8 cellular contexts compared by ENCODE assay signal in genomic region chr21:34974162-34974981, GRCh38.
DNase-seq lines count a peak whose midpoint lies in the region; ATAC-seq, FAIRE-seq and TF ChIP-seq lines count a peak whose summit lies in the region.

No MANE protein-coding gene starts in this region.

- intact Hi-C loops in HepG2 (cut with micrococcal nuclease; ENCODE audit: unreplicated experiment), result no loop called here
- intact Hi-C loops in left ventricle myocardium inferior (cut with micrococcal nuclease), result no loop called here
- intact Hi-C loops in stomach (cut with DNase I; ENCODE audit: low total_unique reads), result no loop called here

- peak overlapping the region; percentile 48 for H3K4me2 ChIP-seq in HepG2 (ENCODE audit: low read depth, low read length)

- H3K9ac ChIP-seq in HepG2 (ENCODE audit: insufficient read depth, low read depth, low read length), result peak overlapping the region; percentile 41; the same call in 1 of the 2 replicates

- H3K4me1 ChIP-seq in HepG2 (ENCODE audit: insufficient read depth, low read length) (peaks cover 29% of the 10 kb centered on the region), left ventricle myocardium inferior (no peaks in the 10 kb centered on the region), stomach (peaks cover 0 to 5% (median 2%) of the 10 kb centered on the region in 4 donors)

- ATAC-seq in GM18867 (IDR thresholded peaks at IDR 0.05; ENCODE audit: unreplicated experiment) (peak; percentile 93), HG02870 (IDR thresholded peaks at IDR 0.05; ENCODE audit: unreplicated experiment) (peak; percentile 77), HepG2 (peak; percentile 94)

- no TSS peak for BruUV-seq in HepG2 (replicated peaks; lab: Mats Ljungman, UMichigan)

- no peaks in the 10 kb centered on the region for H3K79me2 ChIP-seq in HepG2 (ENCODE audit: insufficient read depth, low read length)

- no peak overlapping the region for H3K27ac ChIP-seq in HepG2 (ENCODE audit: extremely low read length, insufficient read depth, low read length)
- no peak overlapping the region for H3K27ac ChIP-seq in left ventricle myocardium inferior (replicated peaks)
- H3K27ac ChIP-seq in stomach, result no peak overlapping the region

- peaks cover 76% of the 10 kb centered on the region for H3K4me1 Mint-ChIP-seq in T-helper 2 cell treated with Interferon-gamma antibody and Interleukin-4, amounts not matched to agents 5 μg/mL and 100 μg/mL, for 36 hours (ENCODE audit: low read depth)

- peaks cover 55% of the 10 kb centered on the region for H3K36me3 Mint-ChIP-seq in T-helper 2 cell treated with Interferon-gamma antibody and Interleukin-4, amounts not matched to agents 5 μg/mL and 100 μg/mL, for 36 hours (ENCODE audit: low read depth)

- no peaks in the 10 kb centered on the region for H3K27me3 Mint-ChIP-seq in T-helper 2 cell treated with Interferon-gamma antibody and Interleukin-4, amounts not matched to agents 5 μg/mL and 100 μg/mL, for 36 hours (ENCODE audit: low read depth)

- DNase-seq in T-helper 2 cell treated with Interferon-gamma antibody and Interleukin-4, amounts not matched to agents 5 μg/mL and 100 μg/mL, for 36 hours (ENCODE audit: low spot score), result peak; percentile 71
- DNase-seq in HepG2 (ENCODE audit: low spot score) (peak; percentile 46), left ventricle myocardium inferior (no peak), kidney glomerular epithelial cell (lab: John Stamatoyannopoulos, UW) (no peak), NCI-H2196 treated with DMSO at 0.1 percent for 48 hours (lab: John Stamatoyannopoulos, UW; ENCODE audit: unreplicated experiment) (no peak), stomach (no peak)

- FAIRE-seq in HepG2 (lab: Jason Lieb, UNC), result peak; percentile 70

- TF ChIP-seq POLR2A in HepG2 (IDR thresholded peaks at IDR 0.05; ENCODE audit: insufficient read depth in 1 of 2, low read depth in 2 of 2, low read length in 2 of 2) (no peak), stomach (IDR thresholded peaks at IDR 0.05) (no peak)

- TF ChIP-seq EP300 in HepG2 (IDR thresholded peaks at IDR 0.05; ENCODE audit: low read depth in 2 of 2, low read length in 2 of 2) (no peak), HepG2 (CRISPR knock-in tag; IDR thresholded peaks at IDR 0.05; ENCODE audit: borderline replicate concordance) (no peak), stomach (IDR thresholded peaks at IDR 0.05) (no peak)

- WGBS in HepG2 (ENCODE audit: low lambda C conversion rate), result 45% methylated on average over 11 of the region's 11 CpGs
- WGBS in stomach, 5 donors, result 67 to 80% (median 71%) methylated on average over 11 of the region's 11 CpGs

- POLR2A ChIA-PET in HepG2 (lab: Yijun Ruan, JAX), result interaction anchor here (0.8 to 1.6 kb wide), 3 partner anchors 47 to 85 kb away, joined by 3 to 6 read pairs (median 3); no protein-coding TSS in a partner anchor

- peak overlapping the region; percentile 85 for H3K4me3 Mint-ChIP-seq in T-helper 2 cell treated with Interferon-gamma antibody and Interleukin-4, amounts not matched to agents 5 μg/mL and 100 μg/mL, for 36 hours

- H3K9me3 Mint-ChIP-seq in T-helper 2 cell treated with Interferon-gamma antibody and Interleukin-4, amounts not matched to agents 5 μg/mL and 100 μg/mL, for 36 hours, result no peaks in the 10 kb centered on the region

- TF ChIP-seq RAD21 in HepG2 (CRISPR knock-in tag; IDR thresholded peaks at IDR 0.05), result no peak

- H3K27me3 ChIP-seq in HepG2 (ENCODE audit: control insufficient read depth in 1 of 2, insufficient read depth in 2 of 2, low read length in 2 of 2), result no peaks in the 10 kb centered on the region; a peak in 1 of 5 replicates
- peaks cover 45% of the 10 kb centered on the region for H3K27me3 ChIP-seq in left ventricle myocardium inferior (ENCODE audit: low read depth)
- H3K27me3 ChIP-seq in stomach, result no peaks in the 10 kb centered on the region

- H3K36me3 ChIP-seq in HepG2 (replicated peaks in 1 of 2; ENCODE audit: control insufficient read depth in 1 of 2, insufficient read depth in 2 of 2, low read length in 2 of 2) (no peaks in the 10 kb centered on the region), left ventricle myocardium inferior (no peaks in the 10 kb centered on the region), stomach (no peaks in the 10 kb centered on the region)

- CTCF ChIA-PET in HepG2 (lab: Yijun Ruan, JAX; ENCODE audit: low intra/inter-chr PET ratio, low total read pairs), result no interaction called here

- H2AFZ ChIP-seq in HepG2 (ENCODE audit: low read length), result peak overlapping the region; percentile 65

- TF ChIP-seq CTCF in HepG2 (CRISPR knock-in tag; IDR thresholded peaks at IDR 0.05) (no peak), left ventricle myocardium inferior (IDR thresholded peaks at IDR 0.05; ENCODE audit: borderline replicate concordance) (no peak), stomach (IDR thresholded peaks at IDR 0.05) (no peak)

- peak overlapping the region in 2 of 3 experiments; percentile 4 to 14; a peak in 1 of 6 replicates for H3K4me3 ChIP-seq in HepG2 (replicated peaks in 1 of 3; ENCODE audit: insufficient read depth in 1 of 3, low read depth in 2 of 3, low read length in 3 of 3)
- no peak overlapping the region for H3K4me3 ChIP-seq in left ventricle myocardium inferior
- H3K4me3 ChIP-seq in stomach, result no peak overlapping the region

- in situ Hi-C loops in HepG2 (cut with HindIII; ENCODE audit: extremely low pct_ligation_motif_present, low pct_unique_long_range_greater_than_20kb), result no loop called here

- H3K27ac Mint-ChIP-seq in T-helper 2 cell treated with Interferon-gamma antibody and Interleukin-4, amounts not matched to agents 5 μg/mL and 100 μg/mL, for 36 hours, result peak overlapping the region; percentile 85

- H3K9me3 ChIP-seq in HepG2 (ENCODE audit: low read length) (no peaks in the 10 kb centered on the region), left ventricle myocardium inferior (replicated peaks) (no peaks in the 10 kb centered on the region), stomach (no peaks in the 10 kb centered on the region)

- H4K20me1 ChIP-seq in HepG2 (ENCODE audit: insufficient read depth, low read length), result no peaks in the 10 kb centered on the region

TF ChIP-seq in HepG2, 621 proteins besides CTCF, POLR2A, EP300 and RAD21 (continues in another document):
- TF ChIP-seq SNAPC5 (CRISPR knock-in tag; IDR thresholded peaks at IDR 0.05; ENCODE audit: borderline replicate concordance), result no peak
- TF ChIP-seq SIX1 (CRISPR knock-in tag; IDR thresholded peaks at IDR 0.05; ENCODE audit: borderline replicate concordance), result no peak
- TF ChIP-seq HMGA1 (CRISPR knock-in tag; conservative IDR thresholded peaks at IDR 0.05), result no peak
- TF ChIP-seq ZSCAN21 (CRISPR knock-in tag; IDR thresholded peaks at IDR 0.05; ENCODE audit: borderline replicate concordance), result no peak
- TF ChIP-seq ZNF644 (CRISPR knock-in tag; IDR thresholded peaks at IDR 0.05; ENCODE audit: low read depth), result 0 out of 2 replicates have a peak, but pooled peaks have one; percentile 13
- peak; percentile 55; the same call in 1 of the 2 replicates for TF ChIP-seq ZMYM4 (CRISPR knock-in tag; IDR thresholded peaks at IDR 0.05)
- TF ChIP-seq HNF4G (IDR thresholded peaks at IDR 0.05; ENCODE audit: borderline replicate concordance, low read depth, low read length), result peak; percentile 41; the same call in 1 of the 2 replicates
- no peak for TF ChIP-seq HNF4G (CRISPR knock-in tag; IDR thresholded peaks at IDR 0.05; ENCODE audit: borderline replicate concordance, low read depth)
- no peak for TF ChIP-seq KLF13 (CRISPR knock-in tag; IDR thresholded peaks at IDR 0.05)
- no peak for TF ChIP-seq SMARCE1 (IDR thresholded peaks at IDR 0.05; ENCODE audit: borderline replicate concordance)
- TF ChIP-seq, protein P1, sequence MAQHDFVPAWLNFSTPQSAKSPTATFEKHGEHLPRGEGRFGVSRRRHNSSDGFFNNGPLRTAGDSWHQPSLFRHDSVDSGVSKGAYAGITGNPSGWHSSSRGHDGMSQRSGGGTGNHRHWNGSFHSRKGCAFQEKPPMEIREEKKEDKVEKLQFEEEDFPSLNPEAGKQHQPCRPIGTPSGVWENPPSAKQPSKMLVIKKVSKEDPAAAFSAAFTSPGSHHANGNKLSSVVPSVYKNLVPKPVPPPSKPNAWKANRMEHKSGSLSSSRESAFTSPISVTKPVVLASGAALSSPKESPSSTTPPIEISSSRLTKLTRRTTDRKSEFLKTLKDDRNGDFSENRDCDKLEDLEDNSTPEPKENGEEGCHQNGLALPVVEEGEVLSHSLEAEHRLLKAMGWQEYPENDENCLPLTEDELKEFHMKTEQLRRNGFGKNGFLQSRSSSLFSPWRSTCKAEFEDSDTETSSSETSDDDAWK (CRISPR knock-in tag; IDR thresholded peaks at IDR 0.05), result no peak
- no peak for TF ChIP-seq ZNF740 (CRISPR knock-in tag; IDR thresholded peaks at IDR 0.05)
- TF ChIP-seq, protein P2, sequence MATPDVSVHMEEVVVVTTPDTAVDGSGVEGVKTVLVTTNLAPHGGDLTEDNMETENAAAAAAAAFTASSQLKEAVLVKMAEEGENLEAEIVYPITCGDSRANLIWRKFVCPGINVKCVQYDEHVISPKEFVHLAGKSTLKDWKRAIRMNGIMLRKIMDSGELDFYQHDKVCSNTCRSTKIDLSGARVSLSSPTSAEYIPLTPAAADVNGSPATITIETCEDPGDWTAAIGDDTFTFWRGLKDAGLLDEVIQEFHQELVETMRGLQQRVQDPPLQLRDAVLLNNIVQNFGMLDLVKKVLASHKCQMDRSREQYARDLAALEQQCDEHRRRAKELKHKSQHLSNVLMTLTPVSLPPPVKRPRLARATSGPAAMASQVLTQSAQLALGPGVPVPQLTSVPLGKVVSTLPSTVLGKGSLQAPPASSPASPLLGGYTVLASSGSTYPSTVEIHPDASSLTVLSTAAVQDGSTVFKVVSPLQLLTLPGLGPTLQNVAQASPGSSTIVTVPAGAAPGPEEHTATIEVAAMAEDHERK (CRISPR knock-in tag; IDR thresholded peaks at IDR 0.05; ENCODE audit: low read depth), result no peak
- TF ChIP-seq ZNF567 (CRISPR knock-in tag; IDR thresholded peaks at IDR 0.05; ENCODE audit: borderline replicate concordance), result no peak

Comparison
In these comparisons a context has a peak if more than half of its experiments do, and no peak if none do; other contexts are left out.
1. DNase-seq: peak in T-helper 2 cell treated with Interferon-gamma antibody and Interleukin-4, amounts not matched to agents 5 μg/mL and 100 μg/mL, for 36 hours (single experiment) and HepG2 (single experiment); none in left ventricle myocardium inferior (single experiment), kidney glomerular epithelial cell (single experiment), NCI-H2196 treated with DMSO at 0.1 percent for 48 hours (single experiment) and stomach (single experiment).
2. H3K4me3 ChIP-seq: peak in HepG2 (2 of 3); none in left ventricle myocardium inferior (single experiment) and stomach (0 of 4).
3. Peak in every context shown above with its lines, with median percentiles within 50 percentile points of each other: ATAC-seq.